ENCODE assay signal across 15 cellular contexts in genomic region chr2:20622731-20623130, GRCh38. TPM values are rescaled to one million over a fixed set of nuclear protein-coding genes. Genes with fewer than 3 reads are reported as not detected.
A peak's percentile ranks its signal among the peaks of the same experiment; 100 is the strongest.
DNase-seq lines count a peak whose midpoint lies in the region; ATAC-seq, FAIRE-seq and TF ChIP-seq lines count a peak whose summit lies in the region.
"Had no signal": no experiment of that assay in that cellular context is flagged by ENCODE, and none has a peak within 500 bp of the region (broad histone marks: within the 10 kb centered on the region; RNA-seq: fewer than 3 reads in every experiment).

No MANE protein-coding gene starts in this region.

- peaks cover 56 to 83% (median 82%) of the 10 kb centered on the region in 3 donors for H3K4me1 ChIP-seq in skeletal muscle tissue (ENCODE audit: control insufficient read depth in 3 of 3, insufficient read depth in 3 of 3, low read length in 3 of 3)

- DNase-seq in NCI-H1694 (lab: John Stamatoyannopoulos, UW) (peak; percentile 96), astrocyte of the hippocampus (ENCODE audit: low read depth, low spot score) (peak; percentile 36), HFFc6 (no peak)
- no peak for DNase-seq in activated CD8-positive, alpha-beta memory T cell treated with anti-CD3 and anti-CD28 coated beads, Interleukin-2, amount 50 U/mL, for 4 hours
- DNase-seq: cerebellar nuclear complex; DMS53; MV-4-11; stimulated activated naive CD4-positive, alpha-beta T cell; SW 1271 had no signal

- peak; percentile 33 for FAIRE-seq in islet of Langerhans (lab: Jason Lieb, UNC)
- FAIRE-seq: H1 had no signal

- peaks cover 3% of the 10 kb centered on the region; the same call in 1 of the 2 replicates for H3K27me3 Mint-ChIP-seq in HFFc6 (ENCODE audit: insufficient read depth)
- H3K27me3 Mint-ChIP-seq: activated naive CD8-positive, alpha-beta T cell had no signal

- no peaks in the 10 kb centered on the region for H3K9me3 Mint-ChIP-seq in HFFc6

- no peak overlapping the region for H3K4me3 Mint-ChIP-seq in HFFc6
- H3K4me3 Mint-ChIP-seq: activated naive CD8-positive, alpha-beta T cell had no signal

- H3K4me1 Mint-ChIP-seq in HFFc6 (ENCODE audit: low read depth) = peaks cover 13% of the 10 kb centered on the region

- 0 out of 2 replicates have a peak, but pooled peaks cover 6% of the 10 kb centered on the region for H3K36me3 Mint-ChIP-seq in HFFc6 (ENCODE audit: low read depth)

- peaks cover 0 to 6% (median 0%) of the 10 kb centered on the region in 3 donors for H3K27me3 ChIP-seq in skeletal muscle tissue (ENCODE audit: control insufficient read depth in 3 of 3, insufficient read depth in 3 of 3, low read length in 3 of 3)

- H3K27ac Mint-ChIP-seq in HFFc6 = no peak overlapping the region
- H3K27ac Mint-ChIP-seq: activated naive CD8-positive, alpha-beta T cell had no signal

- peak overlapping the region in 1 of 3 donors; percentile 8 for H3K9ac ChIP-seq in skeletal muscle tissue (ENCODE audit: low read depth in 1 of 3, low read length in 3 of 3)

- no peaks in the 10 kb centered on the region for H3K9me3 ChIP-seq in skeletal muscle tissue (ENCODE audit: control insufficient read depth in 3 of 3, low read length in 3 of 3)

- peak overlapping the region in 1 of 3 donors; percentile 6 for H3K4me3 ChIP-seq in skeletal muscle tissue (ENCODE audit: low read length in 3 of 3)

- ATAC-seq in HG03520 (IDR thresholded peaks at IDR 0.05; ENCODE audit: unreplicated experiment) (no peak), GM18505 (IDR thresholded peaks at IDR 0.05; ENCODE audit: unreplicated experiment) (no peak)

- H3K27ac ChIP-seq in skeletal muscle tissue (ENCODE audit: low read depth, low read length) = peak overlapping the region; percentile 20

- peaks cover 14 to 29% (median 29%) of the 10 kb centered on the region in 3 donors for H3K36me3 ChIP-seq in skeletal muscle tissue (ENCODE audit: control insufficient read depth in 3 of 3, insufficient read depth in 3 of 3, low read length in 3 of 3)

- TF ChIP-seq CTCF in HFFc6 (IDR thresholded peaks at IDR 0.05) = no peak

- TF ChIP-seq POLR2A in GM18505 (IDR thresholded peaks at IDR 0.05; ENCODE audit: borderline replicate concordance, extremely low read depth, insufficient read depth, insufficient read length) = no peak

RNA-seq across cellular contexts. Expression of gene HS1BP3, which starts 28.2 kb away (rescaled TPM):
- 10.4 TPM for total RNA-seq in skeletal muscle tissue
- total RNA-seq in HFFc6 (2021; fragmentation: NEBNext Ultra II Directional; extraction: Animal tissue kit (Norgen Biotek cat#: 25700)) = 10 to 100 TPM; 12.7 to 17.3 (median 15.8) TPM

RNA-seq across cellular contexts. Expression of gene GDF7, which starts 44.2 kb away (rescaled TPM):
- 0.52 TPM for total RNA-seq in skeletal muscle tissue
- under 1 TPM in 1 of 6 experiments, not detected in 5; 0.05 TPM for total RNA-seq in HFFc6 (2021; fragmentation: NEBNext Ultra II Directional; extraction: Animal tissue kit (Norgen Biotek cat#: 25700))

Comparison
In these comparisons a context has a peak if more than half of its experiments do, and no peak if none do; other contexts are left out.
1. DNase-seq: peak in NCI-H1694 (single experiment) and astrocyte of the hippocampus (single experiment); none in HFFc6 (single experiment) and activated CD8-positive, alpha-beta memory T cell treated with anti-CD3 and anti-CD28 coated beads, Interleukin-2, amount 50 U/mL, for 4 hours (single experiment).